ENCODE assay signal across 16 cellular contexts in genomic region chr16:85642762-85643281, GRCh38.
"Had no signal": no experiment of that assay in that cellular context is flagged by ENCODE, and none has a peak within 500 bp of the region (broad histone marks: within the 10 kb centered on the region; RNA-seq: fewer than 3 reads in every experiment).

No MANE protein-coding gene starts in this region.

- H3K36me3 Mint-ChIP-seq: activated naive CD4-positive, alpha-beta T cell treated with anti-CD3 and anti-CD28 coated beads, Interleukin-2, amount 50 U/mL, for 24 hours had no signal

- H3K9me3 Mint-ChIP-seq: activated B cell treated with CpG ODN at 0.5 μM for 24 hours; activated naive CD4-positive, alpha-beta T cell treated with anti-CD3 and anti-CD28 coated beads, Interleukin-2, amount 50 U/mL, for 24 hours; neural crest cell; stimulated activated naive B cell treated with anti-CD40 and anti-IgM and Interleukin-4, amounts not matched to agents 10 μg/mL and 1 μg/mL and 100 μg/mL, for 72 hours; T-helper 1 cell treated with Interleukin-12 subunit alpha and Interleukin-12 subunit beta and Interleukin-4 antibody, amounts not matched to agents 30 μg/mL and 1 μg/mL, for 36 hours had no signal

- H3K27ac Mint-ChIP-seq: activated B cell treated with CpG ODN at 0.5 μM for 24 hours; activated CD8-positive, alpha-beta T cell treated with anti-CD3 and anti-CD28 coated beads, Interleukin-2, amount 10 ng/mL, durations not matched to agents 7 days and 5 days; activated naive CD4-positive, alpha-beta T cell treated with anti-CD3 and anti-CD28 coated beads, Interleukin-2, amount 50 U/mL, for 24 hours; stimulated activated naive B cell treated with anti-CD40 and anti-IgM and Interleukin-4, amounts not matched to agents 10 μg/mL and 1 μg/mL and 100 μg/mL, for 72 hours; T-helper 1 cell treated with Interleukin-12 subunit alpha and Interleukin-12 subunit beta and Interleukin-4 antibody, amounts not matched to agents 30 μg/mL and 1 μg/mL, for 36 hours had no signal

- H3K4me3 Mint-ChIP-seq: activated B cell treated with CpG ODN at 0.5 μM for 24 hours; activated CD8-positive, alpha-beta T cell treated with anti-CD3 and anti-CD28 coated beads, Interleukin-2, amount 10 ng/mL, durations not matched to agents 7 days and 5 days; activated naive CD4-positive, alpha-beta T cell treated with anti-CD3 and anti-CD28 coated beads, Interleukin-2, amount 50 U/mL, for 24 hours; neural crest cell; stimulated activated naive B cell treated with anti-CD40 and anti-IgM and Interleukin-4, amounts not matched to agents 10 μg/mL and 1 μg/mL and 100 μg/mL, for 72 hours; T-helper 1 cell treated with Interleukin-12 subunit alpha and Interleukin-12 subunit beta and Interleukin-4 antibody, amounts not matched to agents 30 μg/mL and 1 μg/mL, for 36 hours had no signal

- H3K27me3 Mint-ChIP-seq: activated B cell treated with CpG ODN at 0.5 μM for 24 hours; activated naive CD4-positive, alpha-beta T cell treated with anti-CD3 and anti-CD28 coated beads, Interleukin-2, amount 50 U/mL, for 24 hours; stimulated activated naive B cell treated with anti-CD40 and anti-IgM and Interleukin-4, amounts not matched to agents 10 μg/mL and 1 μg/mL and 100 μg/mL, for 72 hours had no signal

- DNase-seq: activated B cell treated with CpG ODN at 0.5 μM for 24 hours; activated CD4-positive, alpha-beta T cell treated with anti-CD3 and anti-CD28 coated beads for 48 hours; activated CD8-positive, alpha-beta memory T cell treated with anti-CD3 and anti-CD28 coated beads, Interleukin-2, amount 50 U/mL, for 4 hours; activated CD8-positive, alpha-beta T cell treated with anti-CD3 and anti-CD28 coated beads, Interleukin-2, amount 10 ng/mL, durations not matched to agents 7 days and 5 days; activated effector memory CD4-positive, alpha-beta T cell treated with anti-CD3 and anti-CD28 coated beads, Interleukin-2, amount 50 U/mL, for 16 hours; activated T-cell treated with anti-CD3 and anti-CD28 coated beads, Interleukin-2, amount 50 U/mL, for 48 hours; esophagus squamous epithelium; hypothalamus; kidney glomerular epithelial cell; mesenchymal stem cell; stimulated activated CD4-positive, alpha-beta T cell treated with anti-CD3 and anti-CD28 coated beads, Interleukin-2, amount 100 ng/mL, for 48 hours; stimulated activated naive B cell treated with anti-CD40 and anti-IgM and Interleukin-4, amounts not matched to agents 10 μg/mL and 1 μg/mL and 100 μg/mL, for 72 hours; thyroid gland had no signal

- ATAC-seq: activated CD8-positive, alpha-beta T cell treated with anti-CD3 and anti-CD28 coated beads, Interleukin-2, amount 10 ng/mL, durations not matched to agents 7 days and 5 days; stimulated activated naive B cell treated with anti-CD40 and anti-IgM and Interleukin-4, amounts not matched to agents 10 μg/mL and 1 μg/mL and 100 μg/mL, for 72 hours had no signal
